In the genomic region with DNA sequence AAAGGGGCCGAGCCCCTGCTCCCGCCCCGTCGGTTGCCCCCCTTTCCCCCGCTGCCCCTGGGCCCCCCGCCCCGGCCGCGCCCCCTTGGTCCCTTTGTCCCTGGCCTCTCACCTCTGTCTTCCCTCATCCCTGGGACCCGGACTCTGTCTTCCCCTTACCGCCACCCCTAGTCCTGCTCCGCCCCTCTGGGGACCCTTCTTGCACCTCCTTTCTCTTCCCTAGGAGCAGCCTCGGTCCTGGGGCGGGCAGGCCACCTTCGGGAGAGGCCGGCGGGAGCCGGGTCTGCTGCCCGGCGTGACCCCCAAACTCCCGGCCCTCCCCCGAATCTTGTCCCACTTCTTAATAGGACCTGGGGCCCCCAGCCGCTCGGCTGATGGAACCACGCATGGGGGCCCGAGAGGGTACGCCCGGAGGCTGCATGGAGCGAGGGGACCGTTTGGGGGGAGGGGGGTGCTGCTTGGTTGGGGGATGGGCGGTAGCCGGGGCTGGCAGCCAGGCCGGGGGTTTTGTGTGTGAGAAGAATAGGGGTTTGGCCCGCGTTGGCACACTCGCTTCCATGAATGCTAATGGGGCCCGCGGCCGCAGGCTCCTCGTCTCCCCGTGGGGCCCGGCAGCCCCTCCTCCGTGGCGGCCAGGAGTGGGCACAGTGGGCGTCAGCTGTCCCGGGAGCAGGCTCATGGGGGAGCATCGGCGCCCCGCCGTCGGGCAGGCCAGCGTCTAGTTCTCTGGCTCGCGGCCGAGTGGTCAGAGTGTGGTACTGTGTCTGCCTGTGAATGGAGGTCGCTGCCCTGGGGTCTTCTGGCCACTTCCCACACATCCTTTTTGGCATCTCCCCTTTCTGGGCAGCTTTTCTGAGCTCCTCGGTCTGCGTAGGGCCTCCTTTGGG, we compare ENCODE assay signal across 9 cellular contexts. TPM values are rescaled to one million over a fixed set of nuclear protein-coding genes. Genes with fewer than 3 reads are reported as not detected.
DNase-seq lines count a peak whose midpoint lies in the region; ATAC-seq, FAIRE-seq and TF ChIP-seq lines count a peak whose summit lies in the region.
"Had no signal": no experiment of that assay in that cellular context is flagged by ENCODE, and none has a peak within 500 bp of the region (broad histone marks: within the 10 kb centered on the region; RNA-seq: fewer than 3 reads in every experiment).

No MANE protein-coding gene starts in this region.

- H3K27ac ChIP-seq in left ventricle myocardium inferior (replicated peaks), result no peak overlapping the region

- H3K27me3 Mint-ChIP-seq in MCF 10A (ENCODE audit: insufficient read depth, unreplicated experiment), result no peaks in the 10 kb centered on the region
- peaks cover 33 to 74% (median 71%) of the 10 kb centered on the region in 3 donors for H3K27me3 Mint-ChIP-seq in naive B cell

- no peaks in the 10 kb centered on the region for H3K9me3 ChIP-seq in left ventricle myocardium inferior (replicated peaks)

- no peak for TF ChIP-seq CTCF in left ventricle myocardium inferior (IDR thresholded peaks at IDR 0.05; ENCODE audit: borderline replicate concordance)
- TF ChIP-seq CTCF in MCF 10A (IDR thresholded peaks at IDR 0.05; ENCODE audit: unreplicated experiment), result no peak
- TF ChIP-seq CTCF in foreskin fibroblast (IDR thresholded peaks at IDR 0.05; ENCODE audit: low read depth, low read length), result no peak

- no TSS peak for BruUV-seq in MCF 10A (replicated peaks; lab: Mats Ljungman, UMichigan)

- peak overlapping the region; percentile 64 for H3K4me3 ChIP-seq in left ventricle myocardium inferior
- no peak overlapping the region for H3K4me3 ChIP-seq in foreskin fibroblast (ENCODE audit: low read depth in 1 of 2, low read length in 2 of 2)

- peak overlapping the region; percentile 58 for H3K4me3 Mint-ChIP-seq in MCF 10A (ENCODE audit: unreplicated experiment)
- H3K4me3 Mint-ChIP-seq in naive B cell, result peak overlapping the region; percentile 61 to 92 (median 82)

- H3K9me3 Mint-ChIP-seq in MCF 10A (ENCODE audit: unreplicated experiment), result no peaks in the 10 kb centered on the region
- peaks cover 0 to 3% (median 0%) of the 10 kb centered on the region in 7 donors for H3K9me3 Mint-ChIP-seq in naive B cell

- ATAC-seq in left ventricle myocardium superior, result no peak
- ATAC-seq in naive B cell (ENCODE audit: low read depth in 2 of 2), result no peak
- no peak for ATAC-seq in GM21717 (IDR thresholded peaks at IDR 0.05; ENCODE audit: unreplicated experiment)

- peaks cover 49% of the 10 kb centered on the region for H3K27me3 ChIP-seq in left ventricle myocardium inferior (ENCODE audit: low read depth)

- POLR2A ChIA-PET in MCF 10A (lab: Yijun Ruan, JAX), result no interaction called here

- FAIRE-seq in urothelium cell line (lab: Jason Lieb, UNC), result no peak

- peak overlapping the region; percentile 27 for H3K27ac Mint-ChIP-seq in MCF 10A (ENCODE audit: low read depth, unreplicated experiment)
- H3K27ac Mint-ChIP-seq in naive B cell, result peak overlapping the region in 1 of 6 donors; percentile 74

- DNase-seq in left ventricle myocardium inferior (no peak), left ventricle myocardium superior (no peak), MCF 10A (ENCODE audit: unreplicated experiment) (no peak), naive B cell (no peak), urothelium cell line (ENCODE audit: low spot score) (peak; percentile 32), foreskin fibroblast (no peak), NOMO-1 treated with dmso at 0.1 percent for 144 hours (lab: John Stamatoyannopoulos, UW; ENCODE audit: unreplicated experiment) (no peak)
- DNase-seq: amniotic stem cell had no signal

- intact Hi-C loops in left ventricle myocardium inferior (cut with micrococcal nuclease), result no loop called here
- intact Hi-C loops in left ventricle myocardium superior (cut with micrococcal nuclease), result no loop called here
- intact Hi-C loops in MCF 10A (cut with micrococcal nuclease), result no loop called here

- H3K4me1 ChIP-seq in left ventricle myocardium inferior, result peaks cover 15% of the 10 kb centered on the region

- CTCF ChIA-PET in MCF 10A (lab: Yijun Ruan, JAX), result interaction anchor here (1.7 kb wide), 1 partner anchor 571 kb away, joined by 5 read pairs; no protein-coding TSS in a partner anchor

- H3K36me3 Mint-ChIP-seq in MCF 10A (ENCODE audit: insufficient read depth, unreplicated experiment) (peaks cover 2% of the 10 kb centered on the region), naive B cell (peaks cover 0 to 12% of the 10 kb centered on the region in 2 donors)

- H3K4me1 Mint-ChIP-seq in MCF 10A (ENCODE audit: insufficient read depth, unreplicated experiment), result peaks cover 6% of the 10 kb centered on the region
- peaks cover 17 to 26% (median 21%) of the 10 kb centered on the region in 3 donors for H3K4me1 Mint-ChIP-seq in naive B cell

- H3K36me3 ChIP-seq in left ventricle myocardium inferior, result no peaks in the 10 kb centered on the region

RNA-seq across cellular contexts. Expression of gene GAREM2, which starts 1.0 kb away (rescaled TPM):
- total RNA-seq in left ventricle myocardium inferior, result 0.93 TPM
- 3.6 TPM for total RNA-seq in left ventricle myocardium superior
- total RNA-seq in MCF 10A (2022), result 0.23 and 1.7 TPM in 2 replicates
- 1 to 10 TPM in 2 of 6 donors, under 1 TPM in 2, not detected in 2; 0.29 to 2.1 (median 0.79) TPM for polyA plus RNA-seq in naive B cell (ENCODE audit: low read depth in 6 of 6)
